1 cellular context compared by ENCODE assay signal in the genomic region with DNA sequence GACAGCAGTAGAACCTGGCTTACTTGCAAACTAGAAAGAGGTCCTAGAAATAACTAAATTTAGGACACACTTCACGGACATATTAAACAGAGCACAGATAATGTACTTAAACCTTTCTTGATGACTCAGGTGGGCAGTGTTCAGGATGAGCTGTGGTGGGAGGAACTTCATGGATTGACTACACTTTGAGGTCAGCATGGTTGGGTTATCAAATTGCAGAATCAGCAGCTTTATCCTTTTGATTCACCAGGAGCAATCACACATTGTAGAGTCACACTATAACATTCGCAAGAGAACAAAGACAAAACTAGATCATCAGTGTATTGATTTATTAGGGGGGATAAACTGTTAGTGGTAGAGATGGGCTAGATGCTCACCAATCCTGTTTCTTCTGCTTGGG.
A peak's percentile ranks its signal among the peaks of the same experiment; 100 is the strongest.
TF ChIP-seq lines count a peak whose summit lies in the region.

No MANE protein-coding gene starts in this region.

TF ChIP-seq in IMR-90, 13 proteins besides CTCF, POLR2A, EP300 and RAD21:
- TF ChIP-seq RCOR1 (IDR thresholded peaks at IDR 0.05; ENCODE audit: insufficient replicate concordance, low read length) (no peak), BHLHE40 (IDR thresholded peaks at IDR 0.05; ENCODE audit: low read depth, low read length) (no peak), MAFK (IDR thresholded peaks at IDR 0.05; ENCODE audit: low read depth, low read length) (peak; percentile 47; the same call in 1 of the 2 replicates)
